In genomic region chr22:42151924-42152635, GRCh38 we compare ENCODE assay signal across 1 cellular context.
TF ChIP-seq lines count a peak whose summit lies in the region.

No MANE protein-coding gene starts in this region.

TF ChIP-seq in endothelial cell of umbilical vein, 7 proteins besides CTCF, POLR2A, EP300 and RAD21:
- no peak for TF ChIP-seq EZH2 (IDR thresholded peaks at IDR 0.05; ENCODE audit: borderline replicate concordance, low read depth, low read length, severe bottlenecking)
- no peak for TF ChIP-seq POLR2AphosphoS5 (IDR thresholded peaks at IDR 0.05; ENCODE audit: insufficient read depth, low read depth, low read length)
- TF ChIP-seq MYC (IDR thresholded peaks at IDR 0.05; ENCODE audit: low read depth, low read length): no peak
- TF ChIP-seq FOS (IDR thresholded peaks at IDR 0.05; ENCODE audit: borderline replicate concordance, insufficient read depth, low read length): no peak
- TF ChIP-seq GATA2 (IDR thresholded peaks at IDR 0.05; ENCODE audit: insufficient read depth, insufficient read length, low read depth, low read length): no peak
- TF ChIP-seq JUN (IDR thresholded peaks at IDR 0.05; ENCODE audit: borderline replicate concordance, insufficient read depth, insufficient read length, low read depth): no peak
- TF ChIP-seq MAX (IDR thresholded peaks at IDR 0.05; ENCODE audit: insufficient read depth, insufficient read length): no peak
TF ChIP-seq in endothelial cell of umbilical vein: peak in this region for 0.
